ENCODE assay signal across 9 cellular contexts in genomic region chr5:171667341-171668096, GRCh38.
DNase-seq lines count a peak whose midpoint lies in the region; TF ChIP-seq lines count a peak whose summit lies in the region.
"Had no signal": no experiment of that assay in that cellular context is flagged by ENCODE, and none has a peak within 500 bp of the region (broad histone marks: within the 10 kb centered on the region; RNA-seq: fewer than 3 reads in every experiment).

No MANE protein-coding gene starts in this region.

- CTCF ChIA-PET in CD8-positive, alpha-beta memory T cell (lab: Charles Lee): no interaction called here

- H3K27ac ChIP-seq in HUES6 (ENCODE audit: low read depth, low read length) (peak overlapping the region; percentile 76; the same call in 1 of the 2 replicates), tibial artery (peak overlapping the region; percentile 9 to 65), substantia nigra (ENCODE audit: low read depth, low read length, poor library complexity, severe bottlenecking) (no peak overlapping the region)
- no peak overlapping the region for H3K27ac ChIP-seq in CD8-positive, alpha-beta memory T cell (ENCODE audit: low read depth, low read length)

- TF ChIP-seq CTCF in kidney epithelial cell (IDR thresholded peaks at IDR 0.05; ENCODE audit: insufficient read depth, low read length, poor library complexity, severe bottlenecking): peak; percentile 14
- no peak for TF ChIP-seq CTCF in tibial artery (IDR thresholded peaks at IDR 0.05)

- H3K9me3 Mint-ChIP-seq in CD8-positive, alpha-beta memory T cell: peaks cover 0 to 2% (median 0%) of the 10 kb centered on the region in 5 donors

- H3K4me3 ChIP-seq in HUES6 (ENCODE audit: low read depth, low read length): peak overlapping the region; percentile 34
- no peak overlapping the region for H3K4me3 ChIP-seq in kidney epithelial cell (ENCODE audit: low read depth, low read length)
- peak overlapping the region; percentile 33 to 34 for H3K4me3 ChIP-seq in tibial artery
- no peak overlapping the region for H3K4me3 ChIP-seq in CD8-positive, alpha-beta memory T cell (ENCODE audit: low read length)

- intact Hi-C loops in tibial artery (cut with DNase I; ENCODE audit: low total_unique reads): no loop called here

- H3K4me1 ChIP-seq in HUES6 (ENCODE audit: control insufficient read depth, insufficient read depth, low read length): peaks cover 16% of the 10 kb centered on the region
- H3K4me1 ChIP-seq in tibial artery: peaks cover 0 to 19% (median 10%) of the 10 kb centered on the region in 4 donors
- no peaks in the 10 kb centered on the region for H3K4me1 ChIP-seq in CD8-positive, alpha-beta memory T cell (ENCODE audit: insufficient read depth, low read length)

- DNase-seq in dermis microvascular lymphatic vessel endothelial cell (ENCODE audit: low read depth in 2 of 2) (peak; percentile 27 to 75), kidney epithelial cell (ENCODE audit: low read depth) (peak; percentile 19), tibial artery (peak in 1 of 2 donors; percentile 58), cerebellar cortex (ENCODE audit: low spot score) (no peak), substantia nigra (lab: John Stamatoyannopoulos, UW) (no peak), GOT3 (lab: John Stamatoyannopoulos, UW) (no peak)
- no peak for DNase-seq in CD8-positive, alpha-beta memory T cell
- DNase-seq: GF-D8 had no signal

- peak overlapping the region; percentile 66 for H3K9ac ChIP-seq in HUES6 (ENCODE audit: low read length)

- peaks cover 10 to 35% of the 10 kb centered on the region in 2 donors for H3K27me3 Mint-ChIP-seq in CD8-positive, alpha-beta memory T cell

- H3K36me3 Mint-ChIP-seq in CD8-positive, alpha-beta memory T cell: no peaks in the 10 kb centered on the region

- H3K27me3 ChIP-seq in HUES6 (ENCODE audit: control insufficient read depth, insufficient read depth, low read length) (no peaks in the 10 kb centered on the region), kidney epithelial cell (ENCODE audit: control insufficient read depth, insufficient read depth, low read length) (no peaks in the 10 kb centered on the region), tibial artery (no peaks in the 10 kb centered on the region)
- H3K27me3 ChIP-seq in CD8-positive, alpha-beta memory T cell (ENCODE audit: insufficient read depth, low read length, poor library complexity, severe bottlenecking): no peaks in the 10 kb centered on the region

- POLR2A ChIA-PET in CD8-positive, alpha-beta memory T cell (lab: Charles Lee): no interaction called here

- H3K4me3 Mint-ChIP-seq in CD8-positive, alpha-beta memory T cell: no peak overlapping the region

- H3K36me3 ChIP-seq in HUES6 (ENCODE audit: control insufficient read depth, insufficient read depth, low read length): no peaks in the 10 kb centered on the region
- H3K36me3 ChIP-seq in kidney epithelial cell (ENCODE audit: control insufficient read depth, insufficient read depth, low read length): no peaks in the 10 kb centered on the region
- H3K36me3 ChIP-seq in tibial artery: no peaks in the 10 kb centered on the region
- no peaks in the 10 kb centered on the region for H3K36me3 ChIP-seq in CD8-positive, alpha-beta memory T cell (ENCODE audit: insufficient read depth, low read length)

- no peak overlapping the region for H3K27ac Mint-ChIP-seq in CD8-positive, alpha-beta memory T cell

- no peaks in the 10 kb centered on the region for H3K9me3 ChIP-seq in HUES6 (ENCODE audit: control insufficient read depth, insufficient read depth, low read depth, low read length)
- H3K9me3 ChIP-seq in tibial artery: no peaks in the 10 kb centered on the region
- H3K9me3 ChIP-seq in CD8-positive, alpha-beta memory T cell (ENCODE audit: low read length): no peaks in the 10 kb centered on the region

- no peaks in the 10 kb centered on the region for H3K4me1 Mint-ChIP-seq in CD8-positive, alpha-beta memory T cell

Comparison
In these comparisons a context has a peak if more than half of its experiments do, and no peak if none do; other contexts are left out.
1. H3K27ac ChIP-seq: peak in HUES6 (single experiment) and tibial artery (2 of 2); none in CD8-positive, alpha-beta memory T cell (single experiment) and substantia nigra (single experiment).
2. H3K4me3 ChIP-seq: peak in HUES6 (single experiment) and tibial artery (2 of 2); none in kidney epithelial cell (single experiment) and CD8-positive, alpha-beta memory T cell (single experiment).
3. DNase-seq: peak in dermis microvascular lymphatic vessel endothelial cell (2 of 2) and kidney epithelial cell (single experiment); none in CD8-positive, alpha-beta memory T cell (0 of 5), cerebellar cortex (single experiment), substantia nigra (0 of 49) and GOT3 (single experiment).